ENCODE assay signal across 9 cellular contexts in the genomic region with DNA sequence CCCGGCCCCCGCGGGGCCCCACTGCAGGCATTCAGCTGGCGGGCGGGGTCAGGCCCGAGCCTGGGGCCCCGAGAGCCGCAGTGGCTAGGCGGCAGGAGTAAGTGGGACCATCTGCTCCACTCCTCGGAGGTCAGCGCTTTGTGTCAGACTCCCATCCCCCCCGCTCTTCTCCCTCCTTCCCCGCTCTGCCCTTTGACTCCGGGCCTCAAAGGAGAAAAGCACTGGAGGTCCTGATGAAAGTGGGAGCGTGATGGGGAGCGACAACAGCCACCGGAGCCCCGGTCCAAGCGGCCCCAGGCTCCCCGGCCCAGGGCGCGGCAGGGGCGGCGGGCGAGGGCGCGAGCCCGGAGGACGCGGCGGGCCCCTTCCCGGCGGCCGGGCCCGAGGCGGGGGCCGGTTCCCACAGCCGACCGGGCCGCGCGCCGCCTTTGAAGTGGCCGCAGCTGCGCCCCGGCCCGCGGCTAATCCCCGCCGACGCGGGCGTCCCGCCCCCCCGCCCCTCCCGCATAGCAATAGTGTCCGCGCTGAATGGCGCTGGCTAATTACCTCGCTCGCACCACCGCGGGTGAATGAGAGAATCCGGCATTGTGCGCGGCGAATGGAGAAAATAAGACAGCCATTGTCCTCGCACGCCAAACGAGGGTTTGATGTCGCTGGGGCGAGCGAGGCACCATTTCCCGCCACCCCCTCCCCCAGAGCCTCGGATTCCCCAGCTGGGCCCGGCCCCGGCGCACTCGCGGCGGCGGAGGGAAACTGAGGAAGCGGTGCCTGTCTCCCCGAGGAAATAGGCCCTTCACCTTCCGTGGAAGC. TPM values are rescaled to one million over a fixed set of nuclear protein-coding genes. Genes with fewer than 3 reads are reported as not detected.
DNase-seq lines count a peak whose midpoint lies in the region; ATAC-seq and TF ChIP-seq lines count a peak whose summit lies in the region.
"Had no signal": no experiment of that assay in that cellular context is flagged by ENCODE, and none has a peak within 500 bp of the region (broad histone marks: within the 10 kb centered on the region; RNA-seq: fewer than 3 reads in every experiment).

No MANE protein-coding gene starts in this region.

- peaks cover 50 to 78% (median 58%) of the 10 kb centered on the region in 11 experiments for H3K27me3 ChIP-seq in BLaER1 treated with 17β-estradiol and CSF1 and Interleukin-3, amounts not matched to agents 10 nM and 100 nM
- no peaks in the 10 kb centered on the region for H3K27me3 ChIP-seq in ovary

- intact Hi-C loops in Right ventricle myocardium superior (cut with DNase I), result no loop called here
- intact Hi-C loops in ovary (cut with DNase I), result no loop called here

- no peak for TF ChIP-seq CTCF in ovary (IDR thresholded peaks at IDR 0.05)

- TF ChIP-seq POLR2A in ovary (IDR thresholded peaks at IDR 0.05), result no peak

- H3K9ac ChIP-seq in BLaER1 treated with 17β-estradiol and CSF1 and Interleukin-3, amounts not matched to agents 10 nM and 100 nM, result no peak overlapping the region

- DNase-seq in SW480 (ENCODE audit: low spot score) (peak; percentile 39), Right ventricle myocardium superior (no peak), ovary (no peak), NCI-H1092 treated with DMSO at 0.1 percent for 48 hours (lab: John Stamatoyannopoulos, UW) (no peak), OCI-M1 (lab: John Stamatoyannopoulos, UW) (no peak)

- H3K4me3 ChIP-seq in BLaER1 treated with 17β-estradiol and CSF1 and Interleukin-3, amounts not matched to agents 10 nM and 100 nM, result peak overlapping the region in 9 of 10 experiments; percentile 24 to 60 (median 43); a peak in 16 of 20 replicates
- H3K4me3 ChIP-seq in ovary, result peak overlapping the region; percentile 8

- peaks cover 0 to 4% (median 0%) of the 10 kb centered on the region in 10 experiments; a peak in 3 of 20 replicates for H3K4me1 ChIP-seq in BLaER1 treated with 17β-estradiol and CSF1 and Interleukin-3, amounts not matched to agents 10 nM and 100 nM
- no peaks in the 10 kb centered on the region for H3K4me1 ChIP-seq in ovary (ENCODE audit: insufficient read depth)

- WGBS in ovary, 3 donors, result 1 to 4% (median 2%) methylated on average over 38 to 85 of the region's 85 CpGs

- ATAC-seq in Right ventricle myocardium superior (ENCODE audit: poor library complexity) (peak; percentile 53), HG03175 (IDR thresholded peaks at IDR 0.05; ENCODE audit: unreplicated experiment) (no peak), GM18867 (IDR thresholded peaks at IDR 0.05; ENCODE audit: unreplicated experiment) (no peak)

- H3K36me3 ChIP-seq in BLaER1 treated with 17β-estradiol and CSF1 and Interleukin-3, amounts not matched to agents 10 nM and 100 nM, result peaks cover 0 to 11% (median 0%) of the 10 kb centered on the region in 11 experiments; a peak in 3 of 22 replicates
- H3K36me3 ChIP-seq in ovary, result no peaks in the 10 kb centered on the region

- H3K4me2 ChIP-seq in BLaER1 treated with 17β-estradiol and CSF1 and Interleukin-3, amounts not matched to agents 10 nM and 100 nM, result peak overlapping the region; percentile 31 to 76 (median 57); a peak in 15 of 22 replicates

- no peaks in the 10 kb centered on the region; a peak in 1 of 22 replicates for H4K20me1 ChIP-seq in BLaER1 treated with 17β-estradiol and CSF1 and Interleukin-3, amounts not matched to agents 10 nM and 100 nM

- peaks cover 50 to 61% (median 57%) of the 10 kb centered on the region in 11 experiments for H3K9me3 ChIP-seq in BLaER1 treated with 17β-estradiol and CSF1 and Interleukin-3, amounts not matched to agents 10 nM and 100 nM (replicated peaks in 1 of 11)
- H3K9me3 ChIP-seq in ovary, result no peaks in the 10 kb centered on the region

- no peak for TF ChIP-seq EP300 in ovary (IDR thresholded peaks at IDR 0.05)

- no peak overlapping the region for H3K27ac ChIP-seq in BLaER1 treated with 17β-estradiol and CSF1 and Interleukin-3, amounts not matched to agents 10 nM and 100 nM
- no peak overlapping the region for H3K27ac ChIP-seq in ovary

RNA-seq across cellular contexts. Expression of a gene that starts 22.4 kb away (rescaled TPM):
- total RNA-seq in Right ventricle myocardium superior, result 0.40 TPM
- total RNA-seq in ovary, result 1 to 10 TPM in 4 of 7 donors, under 1 TPM in 3; 0.11 to 1.8 (median 1.2) TPM
- polyA plus RNA-seq in ovary, result under 1 TPM; 0.47 to 0.48 TPM
- total RNA-seq: RPMI7951 had no signal

RNA-seq across cellular contexts. Expression of a gene that starts 50.9 kb away (rescaled TPM):
- total RNA-seq in Right ventricle myocardium superior (55.4 TPM), ovary (10 to 100 TPM in 5 of 7 donors, not detected in 2; 22.1 to 67.7 (median 29.6) TPM)
- polyA plus RNA-seq in ovary, result not detected
- total RNA-seq: RPMI7951 had no signal

RNA-seq across cellular contexts. Expression of a gene that starts 59.5 kb away (rescaled TPM):
- not detected for total RNA-seq in Right ventricle myocardium superior
- not detected for total RNA-seq in ovary
- not detected for polyA plus RNA-seq in ovary
- total RNA-seq: RPMI7951 had no signal
